Comparison of ENCODE assay signal across 23 cellular contexts in the genomic region with DNA sequence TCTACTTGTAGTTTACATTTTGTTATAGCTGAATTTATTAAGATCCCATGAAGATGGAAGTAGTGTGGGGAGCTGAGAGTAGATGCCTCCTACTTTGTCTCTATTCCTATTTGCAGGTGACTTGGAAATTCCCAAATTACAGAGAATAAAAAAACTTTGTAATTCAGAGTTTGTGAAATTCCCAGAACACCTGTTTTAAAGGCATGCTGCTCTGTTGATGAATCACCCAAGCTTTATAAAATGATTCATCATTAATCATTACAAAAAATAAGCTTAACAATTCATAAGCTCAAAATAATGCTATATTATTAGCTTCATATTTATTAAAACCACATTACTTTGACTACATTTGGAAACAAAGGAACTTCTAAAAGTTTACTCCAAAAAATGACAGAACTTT.
DNase-seq lines count a peak whose midpoint lies in the region; ATAC-seq, FAIRE-seq and TF ChIP-seq lines count a peak whose summit lies in the region.
"Had no signal": no experiment of that assay in that cellular context is flagged by ENCODE, and none has a peak within 500 bp of the region (broad histone marks: within the 10 kb centered on the region; RNA-seq: fewer than 3 reads in every experiment).

No MANE protein-coding gene starts in this region.

- H3K36me3 ChIP-seq in bronchial epithelial cell (ENCODE audit: control insufficient read depth, insufficient read depth, low read length) (no peaks in the 10 kb centered on the region), keratinocyte (ENCODE audit: control insufficient read depth in 2 of 2, extremely low read depth in 1 of 2, insufficient read depth in 2 of 2, low read length in 2 of 2) (no peaks in the 10 kb centered on the region), Peyer's patch (no peaks in the 10 kb centered on the region)
- H3K36me3 ChIP-seq: BLaER1 treated with 17β-estradiol and CSF1 and Interleukin-3, amounts not matched to agents 10 nM and 100 nM had no signal

- no peak for ATAC-seq in A549
- no peak for ATAC-seq in activated T-cell treated with anti-CD3 and anti-CD28 coated beads, Interleukin-2, amount 50 U/mL, for 4 hours
- ATAC-seq: CD8-positive, alpha-beta T cell; GM23338 had no signal

- no peak for TF ChIP-seq RAD21 in A549 (conservative IDR thresholded peaks at IDR 0.05 in 1 of 2, IDR thresholded peaks at IDR 0.05 in 1 of 2)

- H3K27me3 ChIP-seq in bronchial epithelial cell (ENCODE audit: control insufficient read depth, insufficient read depth, low read length), result no peaks in the 10 kb centered on the region
- H3K27me3 ChIP-seq in keratinocyte (ENCODE audit: control insufficient read depth, extremely low read depth, insufficient read depth, low read length), result no peaks in the 10 kb centered on the region
- H3K27me3 ChIP-seq in Peyer's patch, result no peaks in the 10 kb centered on the region

- no peaks in the 10 kb centered on the region for H3K9me3 ChIP-seq in A549
- no peaks in the 10 kb centered on the region for H3K9me3 ChIP-seq in keratinocyte (ENCODE audit: control insufficient read depth, low read depth, low read length)
- no peaks in the 10 kb centered on the region for H3K9me3 ChIP-seq in Peyer's patch

- DNase-seq in A549 (ENCODE audit: low read depth in 1 of 2, low spot score in 1 of 2) (no peak), LHCN-M2 (ENCODE audit: low read depth) (peak; percentile 0), bronchial epithelial cell (ENCODE audit: low read depth) (peak; percentile 75), keratinocyte (ENCODE audit: low read depth, low spot score) (no peak), Peyer's patch (no peak), GM13977 (ENCODE audit: low spot score) (no peak)
- no peak for DNase-seq in activated T-cell treated with anti-CD3 and anti-CD28 coated beads, Interleukin-2, amount 50 U/mL, for 4 hours
- no peak for DNase-seq in activated effector memory CD4-positive, alpha-beta T cell treated with anti-CD3 and anti-CD28 coated beads, Interleukin-2, amount 50 U/mL, for 16 hours
- DNase-seq: Calu3; CD8-positive, alpha-beta T cell; Karpas-422; MM.1S; NCI-H1092; NCI-H1436 treated with DMSO at 0.1 percent for 48 hours; NCI-H2029 treated with DMSO at 0.1 percent for 48 hours; NCI-H446 treated with DMSO at 0.1 percent for 48 hours; SIG-M5 had no signal

- no peaks in the 10 kb centered on the region for H3K4me1 ChIP-seq in A549
- peaks cover 9% of the 10 kb centered on the region for H3K4me1 ChIP-seq in keratinocyte (ENCODE audit: control insufficient read depth, extremely low read depth, insufficient read depth, low read length)
- no peaks in the 10 kb centered on the region for H3K4me1 ChIP-seq in Peyer's patch
- H3K4me1 ChIP-seq: BLaER1 treated with 17β-estradiol and CSF1 and Interleukin-3, amounts not matched to agents 10 nM and 100 nM had no signal

- no peaks in the 10 kb centered on the region for H3K9me3 Mint-ChIP-seq in activated T-cell treated with anti-CD3 and anti-CD28 coated beads, Interleukin-2, amount 50 U/mL, for 4 hours
- H3K9me3 Mint-ChIP-seq: CD8-positive, alpha-beta T cell had no signal

- H3K36me3 Mint-ChIP-seq in activated T-cell treated with anti-CD3 and anti-CD28 coated beads, Interleukin-2, amount 50 U/mL, for 4 hours (ENCODE audit: insufficient read depth), result no peaks in the 10 kb centered on the region
- H3K36me3 Mint-ChIP-seq: CD8-positive, alpha-beta T cell; IgD-negative memory B cell had no signal

- H3K4me3 ChIP-seq in A549 (no peak overlapping the region), bronchial epithelial cell (ENCODE audit: low read depth, low read length) (no peak overlapping the region), keratinocyte (ENCODE audit: control insufficient read depth in 2 of 3, extremely low read depth in 1 of 3, insufficient read depth in 2 of 3, low read depth in 1 of 3, low read length in 3 of 3) (no peak overlapping the region), Peyer's patch (no peak overlapping the region)
- H3K4me3 ChIP-seq: BLaER1 treated with 17β-estradiol and CSF1 and Interleukin-3, amounts not matched to agents 10 nM and 100 nM; GM23338 had no signal

- no peaks in the 10 kb centered on the region for H3K79me2 ChIP-seq in keratinocyte (ENCODE audit: control insufficient read depth, insufficient read depth, low read length)

- no peak overlapping the region for H3K4me2 ChIP-seq in A549
- peak overlapping the region; percentile 34 for H3K4me2 ChIP-seq in keratinocyte (ENCODE audit: control insufficient read depth, extremely low read depth, insufficient read depth, low read depth, low read length)
- H3K4me2 ChIP-seq: BLaER1 treated with 17β-estradiol and CSF1 and Interleukin-3, amounts not matched to agents 10 nM and 100 nM; GM23338 had no signal

- TF ChIP-seq POLR2A in A549 (IDR thresholded peaks at IDR 0.05; ENCODE audit: low read length) (no peak), Peyer's patch (IDR thresholded peaks at IDR 0.05) (no peak)

- H3K4me3 Mint-ChIP-seq in activated T-cell treated with anti-CD3 and anti-CD28 coated beads, Interleukin-2, amount 50 U/mL, for 4 hours, result no peak overlapping the region
- H3K4me3 Mint-ChIP-seq: CD8-positive, alpha-beta T cell; GM23338; IgD-negative memory B cell had no signal

- H3K27me3 Mint-ChIP-seq in activated T-cell treated with anti-CD3 and anti-CD28 coated beads, Interleukin-2, amount 50 U/mL, for 4 hours (ENCODE audit: low read depth), result no peaks in the 10 kb centered on the region
- H3K27me3 Mint-ChIP-seq: IgD-negative memory B cell had no signal

- dilution Hi-C loops in keratinocyte (cut with MboI; ENCODE audit: extremely low pct_ligation_motif_present, low sequenced_read_pairs), result no loop called here

- no peaks in the 10 kb centered on the region for H3K4me1 Mint-ChIP-seq in activated T-cell treated with anti-CD3 and anti-CD28 coated beads, Interleukin-2, amount 50 U/mL, for 4 hours (ENCODE audit: low read depth)
- H3K4me1 Mint-ChIP-seq: GM23338, IgD-negative memory B cell had no signal

- no peak for TF ChIP-seq CTCF in A549 (IDR thresholded peaks at IDR 0.05)
- no peak for TF ChIP-seq CTCF in bronchial epithelial cell (IDR thresholded peaks at IDR 0.05; ENCODE audit: insufficient read depth, low read length, severe bottlenecking)
- no peak for TF ChIP-seq CTCF in keratinocyte (optimal IDR thresholded peaks at IDR 0.05 in 1 of 3, IDR thresholded peaks at IDR 0.05 in 1 of 3, conservative IDR thresholded peaks at IDR 0.05 in 1 of 3; ENCODE audit: extremely low read depth in 1 of 3, insufficient read depth in 2 of 3, low read length in 3 of 3)
- TF ChIP-seq CTCF in Peyer's patch (IDR thresholded peaks at IDR 0.05), result no peak
- no peak for TF ChIP-seq CTCF in GM13977 (IDR thresholded peaks at IDR 0.05; ENCODE audit: extremely low read depth, insufficient read depth, missing control alignments)

- no peak for TF ChIP-seq EP300 in A549 (IDR thresholded peaks at IDR 0.05)

- in situ Hi-C loops in GM13977 (cut with MboI; ENCODE audit: low pct_unique_long_range_greater_than_20kb, low sequenced_read_pairs, unreplicated experiment), result no loop called here

- no peak overlapping the region for H2AFZ ChIP-seq in keratinocyte (ENCODE audit: control insufficient read depth, low read length)
- H2AFZ ChIP-seq: GM23338 had no signal

- CTCF ChIA-PET in A549 (lab: Yijun Ruan, JAX), result no interaction called here

- no peak overlapping the region for H3K27ac ChIP-seq in A549
- H3K27ac ChIP-seq in keratinocyte (ENCODE audit: control insufficient read depth, insufficient read depth, low read length), result no peak overlapping the region
- no peak overlapping the region for H3K27ac ChIP-seq in Peyer's patch
- H3K27ac ChIP-seq: BLaER1 treated with 17β-estradiol and CSF1 and Interleukin-3, amounts not matched to agents 10 nM and 100 nM had no signal

- FAIRE-seq in A549 (lab: Jason Lieb, UNC) (peak; percentile 94), bronchial epithelial cell (lab: Jason Lieb, UNC) (no peak), keratinocyte (lab: Jason Lieb, UNC) (no peak)
- FAIRE-seq: A204.1, GM12891, GM18507 had no signal

- H3K9ac ChIP-seq in keratinocyte (ENCODE audit: control insufficient read depth, extremely low read depth, insufficient read depth, low read length), result no peak overlapping the region
- H3K9ac ChIP-seq: BLaER1 treated with 17β-estradiol and CSF1 and Interleukin-3, amounts not matched to agents 10 nM and 100 nM had no signal

- H4K20me1 ChIP-seq in keratinocyte (ENCODE audit: control insufficient read depth, extremely low read depth, insufficient read depth, low read length), result no peaks in the 10 kb centered on the region
- H4K20me1 ChIP-seq: BLaER1 treated with 17β-estradiol and CSF1 and Interleukin-3, amounts not matched to agents 10 nM and 100 nM had no signal

- no peaks in the 10 kb centered on the region for H3K9me1 ChIP-seq in keratinocyte (ENCODE audit: control insufficient read depth, extremely low read depth, insufficient read depth, low read length)

- POLR2A ChIA-PET in A549 (lab: Yijun Ruan, JAX), result no interaction called here

TF ChIP-seq in A549, 52 proteins besides CTCF, POLR2A, EP300 and RAD21 (continues in another document):
- TF ChIP-seq RFX5 (IDR thresholded peaks at IDR 0.05) (no peak), ESRRA (IDR thresholded peaks at IDR 0.05; ENCODE audit: borderline replicate concordance, low read length) (no peak), JUN (IDR thresholded peaks at IDR 0.05) (no peak), JUNB (IDR thresholded peaks at IDR 0.05) (no peak), FOSB (CRISPR knock-in tag; IDR thresholded peaks at IDR 0.05) (no peak), KDM1A (IDR thresholded peaks at IDR 0.05; ENCODE audit: low read depth) (no peak), TFCP2L1 (CRISPR knock-in tag; IDR thresholded peaks at IDR 0.05) (no peak), BHLHE40 (IDR thresholded peaks at IDR 0.05; ENCODE audit: low read depth, low read length) (no peak), CHD2 (IDR thresholded peaks at IDR 0.05; ENCODE audit: low read length, partially characterized antibody) (no peak)
- TF ChIP-seq, protein P1, sequence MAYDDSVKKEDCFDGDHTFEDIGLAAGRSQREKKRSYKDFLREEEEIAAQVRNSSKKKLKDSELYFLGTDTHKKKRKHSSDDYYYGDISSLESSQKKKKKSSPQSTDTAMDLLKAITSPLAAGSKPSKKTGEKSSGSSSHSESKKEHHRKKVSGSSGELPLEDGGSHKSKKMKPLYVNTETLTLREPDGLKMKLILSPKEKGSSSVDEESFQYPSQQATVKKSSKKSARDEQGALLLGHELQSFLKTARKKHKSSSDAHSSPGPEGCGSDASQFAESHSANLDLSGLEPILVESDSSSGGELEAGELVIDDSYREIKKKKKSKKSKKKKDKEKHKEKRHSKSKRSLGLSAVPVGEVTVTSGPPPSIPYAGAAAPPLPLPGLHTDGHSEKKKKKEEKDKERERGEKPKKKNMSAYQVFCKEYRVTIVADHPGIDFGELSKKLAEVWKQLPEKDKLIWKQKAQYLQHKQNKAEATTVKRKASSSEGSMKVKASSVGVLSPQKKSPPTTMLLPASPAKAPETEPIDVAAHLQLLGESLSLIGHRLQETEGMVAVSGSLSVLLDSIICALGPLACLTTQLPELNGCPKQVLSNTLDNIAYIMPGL (CRISPR knock-in tag; IDR thresholded peaks at IDR 0.05; ENCODE audit: borderline replicate concordance), result no peak

Comparison
In these comparisons a context has a peak if more than half of its experiments do, and no peak if none do; other contexts are left out.
1. DNase-seq: peak in LHCN-M2 (single experiment) and bronchial epithelial cell (single experiment); none in A549 (0 of 2), keratinocyte (single experiment), activated T-cell treated with anti-CD3 and anti-CD28 coated beads, Interleukin-2, amount 50 U/mL, for 4 hours (single experiment), activated effector memory CD4-positive, alpha-beta T cell treated with anti-CD3 and anti-CD28 coated beads, Interleukin-2, amount 50 U/mL, for 16 hours (single experiment), Peyer's patch (0 of 3) and GM13977 (single experiment).